Comparison of ENCODE assay signal across 13 cellular contexts in genomic region chr10:101690461-101690860, GRCh38. TPM values are rescaled to one million over a fixed set of nuclear protein-coding genes. Genes with fewer than 3 reads are reported as not detected.
A peak's percentile ranks its signal among the peaks of the same experiment; 100 is the strongest.
DNase-seq lines count a peak whose midpoint lies in the region; ATAC-seq and TF ChIP-seq lines count a peak whose summit lies in the region.
"Had no signal": no experiment of that assay in that cellular context is flagged by ENCODE, and none has a peak within 500 bp of the region (broad histone marks: within the 10 kb centered on the region; RNA-seq: fewer than 3 reads in every experiment).

No MANE protein-coding gene starts in this region.

- H2BK20ac ChIP-seq in IMR-90 (ENCODE audit: low read depth, low read length), result no peak overlapping the region

- H3K4ac ChIP-seq in IMR-90 (ENCODE audit: low read depth, low read length), result no peak overlapping the region
- H3K4ac ChIP-seq in mesendoderm (ENCODE audit: low read depth, low read length), result no peak overlapping the region

- TF ChIP-seq POLR2A in IMR-90 (IDR thresholded peaks at IDR 0.05; ENCODE audit: low read depth, low read length) (no peak), body of pancreas (IDR thresholded peaks at IDR 0.05) (no peak)

- peaks cover 87% of the 10 kb centered on the region for H3K4me1 Mint-ChIP-seq in CD4-positive, alpha-beta T cell (ENCODE audit: low read depth)
- peaks cover 65% of the 10 kb centered on the region for H3K4me1 Mint-ChIP-seq in central memory CD8-positive, alpha-beta T cell
- peaks cover 61% of the 10 kb centered on the region for H3K4me1 Mint-ChIP-seq in activated T-cell treated with anti-CD3 and anti-CD28 coated beads, Interleukin-2, amount 50 U/mL, for 4 hours (ENCODE audit: low read depth)

- H3K4me2 ChIP-seq in IMR-90 (ENCODE audit: low read depth, low read length), result no peak overlapping the region
- no peak overlapping the region for H3K4me2 ChIP-seq in mesendoderm (ENCODE audit: low read length)

- H3K27me3 Mint-ChIP-seq in CD4-positive, alpha-beta T cell, result no peaks in the 10 kb centered on the region
- no peaks in the 10 kb centered on the region for H3K27me3 Mint-ChIP-seq in central memory CD8-positive, alpha-beta T cell
- H3K27me3 Mint-ChIP-seq in activated T-cell treated with anti-CD3 and anti-CD28 coated beads, Interleukin-2, amount 50 U/mL, for 4 hours (ENCODE audit: low read depth), result no peaks in the 10 kb centered on the region
- H3K27me3 Mint-ChIP-seq: activated T-cell treated with anti-CD3 and anti-CD28 coated beads, Interleukin-2, amount 50 U/mL, for 24 hours had no signal

- no peak overlapping the region for H4K5ac ChIP-seq in IMR-90 (ENCODE audit: low read depth, low read length)
- H4K5ac ChIP-seq in mesendoderm (ENCODE audit: low read length), result no peak overlapping the region

- H2AK5ac ChIP-seq in IMR-90 (ENCODE audit: low read depth, low read length), result no peak overlapping the region
- no peak overlapping the region for H2AK5ac ChIP-seq in mesendoderm (ENCODE audit: low read length)

- TF ChIP-seq RAD21 in IMR-90 (IDR thresholded peaks at IDR 0.05; ENCODE audit: low read length), result no peak

- no peak for TF ChIP-seq CTCF in CD4-positive, alpha-beta T cell (IDR thresholded peaks at IDR 0.05)
- TF ChIP-seq CTCF in IMR-90 (conservative IDR thresholded peaks at IDR 0.05; ENCODE audit: low read depth, low read length) (no peak), body of pancreas (IDR thresholded peaks at IDR 0.05) (no peak)

- H3K27ac ChIP-seq in CD4-positive, alpha-beta T cell (ENCODE audit: low read depth, low read length), result no peak overlapping the region
- H3K27ac ChIP-seq in IMR-90 (ENCODE audit: insufficient read depth, low read length) (no peak overlapping the region), mesendoderm (ENCODE audit: low read depth, low read length) (no peak overlapping the region), body of pancreas (no peak overlapping the region)

- H3K14ac ChIP-seq in IMR-90 (replicated peaks; ENCODE audit: low read depth, low read length), result 0 out of 2 replicates have a peak overlapping the region, but pooled peaks have one; percentile 59

- H3K4me1 ChIP-seq in IMR-90 (ENCODE audit: control insufficient read depth, insufficient read depth, low read length) (peaks cover 8% of the 10 kb centered on the region), mesendoderm (ENCODE audit: control insufficient read depth, low read depth, low read length) (peaks cover 5% of the 10 kb centered on the region), body of pancreas (peaks cover 48% of the 10 kb centered on the region)

- H3K27ac Mint-ChIP-seq in CD4-positive, alpha-beta T cell, result peak overlapping the region; percentile 98
- peak overlapping the region; percentile 57 for H3K27ac Mint-ChIP-seq in central memory CD8-positive, alpha-beta T cell (ENCODE audit: low read depth)
- H3K27ac Mint-ChIP-seq: T-helper 2 cell treated with Interferon-gamma antibody and Interleukin-4, amounts not matched to agents 5 μg/mL and 100 μg/mL, for 36 hours had no signal

- no peak overlapping the region for H2AK9ac ChIP-seq in IMR-90 (replicated peaks; ENCODE audit: low read depth, low read length, poor library complexity)

- WGBS in IMR-90 (ENCODE audit: extremely low coverage in 2 of 2, insufficient read length in 1 of 2), 2 experiments, result 70% methylated on average over 5 of the region's 7 CpGs; no CpG with 5 or more reads in 1 of the 2 experiments
- no CpG with 5 or more reads among the region's 7 CpGs for WGBS in mesendoderm (ENCODE audit: extremely low coverage, insufficient coverage, low lambda C conversion rate)
- 40 to 60% methylated on average over 7 of the region's 7 CpGs for WGBS in body of pancreas, 2 donors

- H3K23ac ChIP-seq in IMR-90 (ENCODE audit: low read depth, low read length) (peak overlapping the region; percentile 29; the same call in 1 of the 2 replicates), mesendoderm (ENCODE audit: low read length) (no peak overlapping the region)

- in situ Hi-C loops in IMR-90 (cut with MboI; ENCODE audit: low sequenced_read_pairs), result no loop called here

- dilution Hi-C loops in IMR-90 (cut with HindIII; ENCODE audit: low sequenced_read_pairs, unreplicated experiment), result no loop called here

- H3K9ac ChIP-seq in IMR-90 (ENCODE audit: low read depth, low read length), result no peak overlapping the region
- H3K9ac ChIP-seq in mesendoderm (ENCODE audit: low read length), result no peak overlapping the region

- H2AFZ ChIP-seq in IMR-90 (replicated peaks; ENCODE audit: low read length, poor library complexity), result no peak overlapping the region

- peaks cover 11% of the 10 kb centered on the region; the same call in 1 of the 2 replicates for H4K20me1 ChIP-seq in IMR-90 (ENCODE audit: insufficient read depth, low read length)

- H3K56ac ChIP-seq in IMR-90 (ENCODE audit: extremely low read depth, insufficient read depth, low read length) (no peak overlapping the region), mesendoderm (ENCODE audit: low read length) (peak overlapping the region; percentile 50)

- H4K8ac ChIP-seq in IMR-90 (ENCODE audit: low read depth in 2 of 2, low read length in 2 of 2) (no peak overlapping the region), mesendoderm (ENCODE audit: low read depth, low read length) (no peak overlapping the region)

- no peaks in the 10 kb centered on the region for H3K9me3 Mint-ChIP-seq in CD4-positive, alpha-beta T cell
- H3K9me3 Mint-ChIP-seq in central memory CD8-positive, alpha-beta T cell, result no peaks in the 10 kb centered on the region
- no peaks in the 10 kb centered on the region for H3K9me3 Mint-ChIP-seq in activated T-cell treated with anti-CD3 and anti-CD28 coated beads, Interleukin-2, amount 50 U/mL, for 4 hours
- H3K9me3 Mint-ChIP-seq: activated T-cell treated with anti-CD3 and anti-CD28 coated beads, Interleukin-2, amount 50 U/mL, for 24 hours; T-helper 2 cell treated with Interferon-gamma antibody and Interleukin-4, amounts not matched to agents 5 μg/mL and 100 μg/mL, for 36 hours had no signal

- BruUV-seq in IMR-90 (replicated peaks; lab: Mats Ljungman, UMichigan), result no TSS peak

- H3K36me3 Mint-ChIP-seq in CD4-positive, alpha-beta T cell (ENCODE audit: low read depth), result peaks cover 50% of the 10 kb centered on the region
- H3K36me3 Mint-ChIP-seq in central memory CD8-positive, alpha-beta T cell (ENCODE audit: insufficient read depth), result peaks cover 28% of the 10 kb centered on the region
- peaks cover 21% of the 10 kb centered on the region for H3K36me3 Mint-ChIP-seq in activated T-cell treated with anti-CD3 and anti-CD28 coated beads, Interleukin-2, amount 50 U/mL, for 4 hours (ENCODE audit: insufficient read depth)

- H4K91ac ChIP-seq in IMR-90 (ENCODE audit: insufficient read depth, low read depth, low read length), result no peak overlapping the region

- H3K4me3 ChIP-seq in IMR-90 (ENCODE audit: insufficient read depth, low read depth, low read length), result no peak overlapping the region
- H3K4me3 ChIP-seq in mesendoderm (ENCODE audit: low read length), result no peak overlapping the region
- H3K4me3 ChIP-seq in body of pancreas, result no peak overlapping the region

- H3K18ac ChIP-seq in IMR-90 (ENCODE audit: low read depth, low read length), result no peak overlapping the region
- H3K18ac ChIP-seq in mesendoderm (ENCODE audit: low read length), result no peak overlapping the region

- H2BK15ac ChIP-seq in IMR-90 (ENCODE audit: low read depth, low read length), result no peak overlapping the region
- no peak overlapping the region for H2BK15ac ChIP-seq in mesendoderm (replicated peaks; ENCODE audit: low read depth)

- H3K79me1 ChIP-seq in IMR-90 (ENCODE audit: low read depth in 1 of 2, low read length in 2 of 2), result peaks cover 34 to 69% of the 10 kb centered on the region in 2 experiments
- H3K79me1 ChIP-seq in mesendoderm (ENCODE audit: low read length), result peaks cover 12% of the 10 kb centered on the region

- H3K36me3 ChIP-seq in IMR-90 (ENCODE audit: control insufficient read depth, insufficient read depth, low read length) (peaks cover 2% of the 10 kb centered on the region; the same call in 1 of the 2 replicates), mesendoderm (ENCODE audit: control insufficient read depth, insufficient read depth, low read length) (no peaks in the 10 kb centered on the region), body of pancreas (replicated peaks in 1 of 2; ENCODE audit: insufficient read depth in 1 of 2, low read depth in 2 of 2) (no peaks in the 10 kb centered on the region)

- no peaks in the 10 kb centered on the region for H3K9me3 ChIP-seq in CD4-positive, alpha-beta T cell (ENCODE audit: control insufficient read depth, low read length)
- H3K9me3 ChIP-seq in IMR-90 (ENCODE audit: control insufficient read depth, insufficient read depth, low read length), result no peaks in the 10 kb centered on the region
- no peaks in the 10 kb centered on the region for H3K9me3 ChIP-seq in body of pancreas

- CTCF ChIA-PET in CD4-positive, alpha-beta T cell (lab: Charles Lee), result no interaction called here
- CTCF ChIA-PET in IMR-90 (lab: Yijun Ruan, JAX), result interaction anchor here (0.6 kb wide), 1 partner anchor 60 kb away, joined by 3 read pairs; no protein-coding TSS in a partner anchor

- intact Hi-C loops in CD4-positive, alpha-beta T cell (cut with DNase I, micrococcal nuclease), result loop anchor here in 1 of 2 experiments (5.0 to 10.0 kb wide), 4 partner anchors 92 to 1674 kb away; partner anchors contain the start of genes DPCD, NPM3, OGA and POLL
- intact Hi-C loops in IMR-90 (cut with micrococcal nuclease), result no loop called here
- intact Hi-C loops in body of pancreas (cut with DNase I), result no loop called here

- peak overlapping the region; percentile 11 for H3K4me3 Mint-ChIP-seq in CD4-positive, alpha-beta T cell
- H3K4me3 Mint-ChIP-seq in central memory CD8-positive, alpha-beta T cell, result no peak overlapping the region
- no peak overlapping the region for H3K4me3 Mint-ChIP-seq in activated T-cell treated with anti-CD3 and anti-CD28 coated beads, Interleukin-2, amount 50 U/mL, for 4 hours
- H3K4me3 Mint-ChIP-seq: activated T-cell treated with anti-CD3 and anti-CD28 coated beads, Interleukin-2, amount 50 U/mL, for 24 hours; T-helper 2 cell treated with Interferon-gamma antibody and Interleukin-4, amounts not matched to agents 5 μg/mL and 100 μg/mL, for 36 hours had no signal

- H3K9me1 ChIP-seq in IMR-90 (ENCODE audit: insufficient read depth, low read length), result peaks cover 7% of the 10 kb centered on the region

- H2BK5ac ChIP-seq in IMR-90 (ENCODE audit: low read depth, low read length, poor library complexity, severe bottlenecking) (no peak overlapping the region), mesendoderm (ENCODE audit: low read length) (no peak overlapping the region)

- no peak for ATAC-seq in CD4-positive, alpha-beta T cell (ENCODE audit: poor library complexity)
- ATAC-seq in IMR-90 (ENCODE audit: low read depth) (no peak), HG02852 (IDR thresholded peaks at IDR 0.05; ENCODE audit: unreplicated experiment) (no peak), body of pancreas (no peak)
- no peak for ATAC-seq in central memory CD8-positive, alpha-beta T cell (replicated peaks; ENCODE audit: extremely low read depth, poor library complexity, severe bottlenecking)
- no peak for ATAC-seq in activated T-cell treated with anti-CD3 and anti-CD28 coated beads, Interleukin-2, amount 50 U/mL, for 4 hours

- H2BK120ac ChIP-seq in IMR-90 (ENCODE audit: low read depth, low read length), result no peak overlapping the region
- H2BK120ac ChIP-seq in mesendoderm (ENCODE audit: low read depth, low read length), result no peak overlapping the region

- peaks cover 2% of the 10 kb centered on the region for H3K79me2 ChIP-seq in mesendoderm (ENCODE audit: control insufficient read depth, insufficient read depth, low read length)

- POLR2A ChIA-PET in CD4-positive, alpha-beta T cell (lab: Charles Lee), result no interaction called here
- POLR2A ChIA-PET in IMR-90 (lab: Charles Lee; ENCODE audit: unreplicated experiment), result no interaction called here

- DNase-seq in CD4-positive, alpha-beta T cell, result no peak
- DNase-seq in IMR-90 (no peak), mesendoderm (no peak), dermis blood vessel endothelial cell (no peak), body of pancreas (no peak)
- DNase-seq in central memory CD8-positive, alpha-beta T cell (ENCODE audit: low spot score in 2 of 2), result no peak
- no peak for DNase-seq in activated T-cell treated with anti-CD3 and anti-CD28 coated beads, Interleukin-2, amount 50 U/mL, for 4 hours
- DNase-seq: activated CD4-positive, alpha-beta T cell treated with anti-CD3 and anti-CD28 coated beads for 48 hours; activated T-cell treated with anti-CD3 and anti-CD28 coated beads, Interleukin-2, amount 50 U/mL, for 24 hours; NCI-H446; SHP77 treated with DMSO at 0.1 percent for 48 hours had no signal

- H3K27me3 ChIP-seq in CD4-positive, alpha-beta T cell (ENCODE audit: control insufficient read depth, insufficient read depth, low read length), result no peaks in the 10 kb centered on the region
- H3K27me3 ChIP-seq in IMR-90 (ENCODE audit: control insufficient read depth, insufficient read depth, low read length) (no peaks in the 10 kb centered on the region), mesendoderm (ENCODE audit: insufficient read depth, low read length, poor library complexity) (no peaks in the 10 kb centered on the region), body of pancreas (no peaks in the 10 kb centered on the region)

RNA-seq across cellular contexts. Expression of gene FBXW4, which starts 4.5 kb away (rescaled TPM):
- total RNA-seq in CD4-positive, alpha-beta T cell, result 10 to 100 TPM; 69.7 to 76.4 TPM
- total RNA-seq in IMR-90 (2012; rRNA removed) (26.7 and 31.7 TPM in 2 replicates), dermis blood vessel endothelial cell (20.7 and 37.1 TPM in 2 replicates), body of pancreas (10 to 100 TPM; 33.5 to 40.5 TPM)
- polyA plus RNA-seq in IMR-90 (2012; rRNA removed), result 16.3 and 19.3 TPM in 2 replicates
- polyA plus RNA-seq in IMR-90 (2012; cell fraction: cytosol; rRNA removed), result 14.4 and 17.9 TPM in 2 replicates
- polyA plus RNA-seq in IMR-90 (2012; cell fraction: nucleus; rRNA removed; ENCODE audit: low replicate concordance), result 30.8 and 34.5 TPM in 2 replicates
- polyA plus RNA-seq in mesendoderm (2013, experiment 1 of 2), result 21.4 TPM
- 19.8 TPM for polyA plus RNA-seq in mesendoderm (2013, experiment 2 of 2)
- total RNA-seq in activated T-cell treated with anti-CD3 and anti-CD28 coated beads, Interleukin-2, amount 50 U/mL, for 4 hours, result 10 to 100 TPM; 23.8 to 26.8 (median 25.2) TPM
